ENCODE assay signal across 9 cellular contexts in genomic region chr11:59560290-59560701, GRCh38. TPM values are rescaled to one million over a fixed set of nuclear protein-coding genes. Genes with fewer than 3 reads are reported as not detected.
DNase-seq lines count a peak whose midpoint lies in the region; ATAC-seq and TF ChIP-seq lines count a peak whose summit lies in the region.
"Had no signal": no experiment of that assay in that cellular context is flagged by ENCODE, and none has a peak within 500 bp of the region (broad histone marks: within the 10 kb centered on the region; RNA-seq: fewer than 3 reads in every experiment).

No MANE protein-coding gene starts in this region.

- POLR2A ChIA-PET in Caco-2 (lab: Charles Lee), result interaction anchor here (0.6 to 1.4 kb wide), 3 partner anchors 9 to 109 kb away, joined by 3 to 16 read pairs (median 4); partner anchors contain the start of gene PATL1

- H3K36me3 ChIP-seq in Caco-2 (ENCODE audit: control insufficient read depth, insufficient read depth, low read length), result no peaks in the 10 kb centered on the region
- no peaks in the 10 kb centered on the region for H3K36me3 ChIP-seq in ovary
- no peaks in the 10 kb centered on the region for H3K36me3 ChIP-seq in upper lobe of left lung

- peaks cover 21% of the 10 kb centered on the region for H3K4me1 Mint-ChIP-seq in Caco-2 (ENCODE audit: low read depth, unreplicated experiment)
- peaks cover 50% of the 10 kb centered on the region for H3K4me1 Mint-ChIP-seq in activated naive CD4-positive, alpha-beta T cell treated with anti-CD3 and anti-CD28 coated beads, Interleukin-2, amount 50 U/mL, for 24 hours

- no peaks in the 10 kb centered on the region for H3K27me3 Mint-ChIP-seq in Caco-2 (ENCODE audit: insufficient read depth, unreplicated experiment)
- peaks cover 2% of the 10 kb centered on the region for H3K27me3 Mint-ChIP-seq in activated naive CD4-positive, alpha-beta T cell treated with anti-CD3 and anti-CD28 coated beads, Interleukin-2, amount 50 U/mL, for 24 hours

- peak overlapping the region; percentile 74 for H3K27ac Mint-ChIP-seq in Caco-2 (ENCODE audit: unreplicated experiment)
- H3K27ac Mint-ChIP-seq in activated naive CD4-positive, alpha-beta T cell treated with anti-CD3 and anti-CD28 coated beads, Interleukin-2, amount 50 U/mL, for 24 hours, result peak overlapping the region; percentile 100

- H3K4me3 Mint-ChIP-seq in Caco-2 (ENCODE audit: unreplicated experiment), result peak overlapping the region; percentile 75
- peak overlapping the region; percentile 88 for H3K4me3 Mint-ChIP-seq in activated naive CD4-positive, alpha-beta T cell treated with anti-CD3 and anti-CD28 coated beads, Interleukin-2, amount 50 U/mL, for 24 hours

- CTCF ChIA-PET in Caco-2 (lab: Charles Lee), result interaction anchor here (1.1 to 1.5 kb wide), 2 partner anchors 8 to 23 kb away, joined by 4 read pairs; no protein-coding TSS in a partner anchor

- peaks cover 50% of the 10 kb centered on the region for H3K36me3 Mint-ChIP-seq in Caco-2 (ENCODE audit: insufficient read depth, unreplicated experiment)
- H3K36me3 Mint-ChIP-seq in activated naive CD4-positive, alpha-beta T cell treated with anti-CD3 and anti-CD28 coated beads, Interleukin-2, amount 50 U/mL, for 24 hours, result no peaks in the 10 kb centered on the region

- DNase-seq in Caco-2, result peak; percentile 80 to 88
- DNase-seq in LHCN-M2 (ENCODE audit: low read depth), result peak; percentile 69
- DNase-seq in head of caudate nucleus, result peak in 40 of 42 donors; percentile 51 to 93 (median 75)
- DNase-seq in ovary, result peak in 4 of 5 donors; percentile 52 to 69 (median 63)
- peak in 1 of 2 donors; percentile 39 for DNase-seq in upper lobe of left lung

- no peaks in the 10 kb centered on the region for H3K9me3 Mint-ChIP-seq in Caco-2 (ENCODE audit: unreplicated experiment)
- H3K9me3 Mint-ChIP-seq in activated naive CD4-positive, alpha-beta T cell treated with anti-CD3 and anti-CD28 coated beads, Interleukin-2, amount 50 U/mL, for 24 hours, result no peaks in the 10 kb centered on the region

- H3K4me1 ChIP-seq in Caco-2 (peaks cover 13% of the 10 kb centered on the region), ovary (ENCODE audit: insufficient read depth) (peaks cover 6% of the 10 kb centered on the region), upper lobe of left lung (peaks cover 3 to 43% (median 16%) of the 10 kb centered on the region in 4 donors)

- BruUV-seq in Caco-2 (replicated peaks; lab: Mats Ljungman, UMichigan), result no TSS peak

- TF ChIP-seq EP300 in ovary (IDR thresholded peaks at IDR 0.05) (no peak), upper lobe of left lung (IDR thresholded peaks at IDR 0.05) (no peak)

- H3K27ac ChIP-seq in ovary (peak overlapping the region; percentile 78 to 85), upper lobe of left lung (peak overlapping the region; percentile 64 to 86 (median 86))

- H3K9me3 ChIP-seq in Caco-2 (no peaks in the 10 kb centered on the region), ovary (no peaks in the 10 kb centered on the region), upper lobe of left lung (no peaks in the 10 kb centered on the region)

- peak; percentile 46; the same call in 1 of the 2 replicates for TF ChIP-seq POLR2A in Raji (IDR thresholded peaks at IDR 0.05; ENCODE audit: insufficient read depth, low read depth, low read length)
- TF ChIP-seq POLR2A in ovary (IDR thresholded peaks at IDR 0.05), result no peak
- no peak for TF ChIP-seq POLR2A in upper lobe of left lung (IDR thresholded peaks at IDR 0.05)

- whole genome bisulfite sequencing in ovary, 3 donors, result 0 to 1% (median 1%) methylated on average over 18 of the region's 18 CpGs
- 0 to 1% methylated on average over 18 of the region's 18 CpGs for WGBS in upper lobe of left lung, 2 donors

- intact Hi-C loops in Caco-2 (cut with micrococcal nuclease; ENCODE audit: unreplicated experiment), result no loop called here
- intact Hi-C loops in head of caudate nucleus (cut with DNase I), result loop anchor here (5.0 kb wide), 1 partner anchor 52 kb away; no protein-coding TSS in a partner anchor
- intact Hi-C loops in ovary (cut with DNase I), result loop anchor here in 1 of 4 donors (10.0 kb wide), 1 partner anchor 55 kb away; the partner anchor contains the start of gene OSBP

- TF ChIP-seq CTCF in Caco-2 (IDR thresholded peaks at IDR 0.05; ENCODE audit: insufficient read depth in 1 of 2, low read depth in 1 of 2, low read length in 1 of 2, severe bottlenecking in 1 of 2, unreplicated experiment in 1 of 2) (no peak), ovary (IDR thresholded peaks at IDR 0.05) (no peak), upper lobe of left lung (IDR thresholded peaks at IDR 0.05) (no peak)

- ATAC-seq in GM21717 (IDR thresholded peaks at IDR 0.05; ENCODE audit: unreplicated experiment), result peak; percentile 28
- peak; percentile 79 to 82 for ATAC-seq in upper lobe of left lung (ENCODE audit: low FRiP score in 2 of 2)

- H3K27me3 ChIP-seq in Caco-2 (replicated peaks; ENCODE audit: control insufficient read depth, insufficient read depth, low read length) (no peaks in the 10 kb centered on the region), ovary (no peaks in the 10 kb centered on the region), upper lobe of left lung (no peaks in the 10 kb centered on the region)

- H3K4me3 ChIP-seq in Caco-2 (ENCODE audit: low read depth, low read length) (peak overlapping the region; percentile 64), ovary (peak overlapping the region; percentile 65), upper lobe of left lung (peak overlapping the region; percentile 56 to 95 (median 74))

RNA-seq across cellular contexts. Expression of gene OR4D9, which starts 49.0 kb away (rescaled TPM):
- total RNA-seq in Caco-2 (2022) (not detected in 2 replicates), LHCN-M2 (2014; rRNA removed) (not detected in 2 replicates), ovary (not detected), upper lobe of left lung (not detected)
- not detected for polyA plus RNA-seq in LHCN-M2 (2012)
- not detected for polyA plus RNA-seq in ovary

RNA-seq across cellular contexts. Expression of gene OSBP, which starts 55.3 kb away (rescaled TPM):
- total RNA-seq in Caco-2 (2022) (64.5 and 67.5 TPM in 2 replicates), LHCN-M2 (2014; rRNA removed) (13.0 and 17.9 TPM in 2 replicates), ovary (10 to 100 TPM; 27.1 to 46.4 (median 42.4) TPM), upper lobe of left lung (10 to 100 TPM; 24.4 to 52.6 (median 35.0) TPM)
- 17.9 TPM for polyA plus RNA-seq in LHCN-M2 (2012)
- polyA plus RNA-seq in ovary, result 10 to 100 TPM; 20.5 to 58.0 TPM

RNA-seq across cellular contexts. Expression of gene OR4D11, which starts 56.9 kb away (rescaled TPM):
- total RNA-seq in Caco-2 (2022) (not detected in 2 replicates), LHCN-M2 (2014; rRNA removed) (not detected in 2 replicates), ovary (not detected), upper lobe of left lung (not detected)
- not detected for polyA plus RNA-seq in LHCN-M2 (2012)
- polyA plus RNA-seq in ovary, result not detected
- polyA plus RNA-seq: adipose tissue had no signal
